ENCODE assay signal across 21 cellular contexts in the genomic region with DNA sequence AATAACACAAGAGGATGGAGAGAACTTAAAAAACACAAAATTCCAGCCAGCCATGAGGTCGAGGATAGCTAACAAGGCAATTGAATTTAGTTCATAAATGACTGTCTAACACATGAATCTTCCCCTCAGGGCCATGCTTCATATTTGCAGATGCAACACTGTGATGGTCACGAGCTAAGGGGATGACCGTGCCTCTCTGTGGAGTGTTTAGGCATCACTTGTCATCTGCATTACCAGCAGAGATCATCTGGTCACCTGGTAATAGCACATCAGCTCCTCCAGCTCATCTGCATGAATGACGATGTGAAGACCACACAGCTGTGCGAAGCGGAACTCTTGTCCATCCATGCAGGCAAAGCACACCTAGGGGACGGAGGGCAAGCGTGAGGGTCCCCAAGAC. TPM values are rescaled to one million over a fixed set of nuclear protein-coding genes. Genes with fewer than 3 reads are reported as not detected.
"Had no signal": no experiment of that assay in that cellular context is flagged by ENCODE, and none has a peak within 500 bp of the region (broad histone marks: within the 10 kb centered on the region; RNA-seq: fewer than 3 reads in every experiment).

No MANE protein-coding gene starts in this region.

- ATAC-seq: Panc1 had no signal

- H3K4me1 ChIP-seq: SJCRH30 had no signal

- H3K27me3 ChIP-seq: MG63, SJCRH30 had no signal

- H3K4me3 ChIP-seq: MG63, SJCRH30, SK-N-MC had no signal

- DNase-seq: Karpas-422, KG1, MG63, NCI-H1092, NCI-H1105 treated with DMSO at 0.1 percent for 48 hours, NCI-H1417 treated with DMSO at 0.1 percent for 48 hours, NCI-H146, NCI-H1694 treated with DMSO at 0.1 percent for 48 hours, NCI-H1930, NCI-H2081, NCI-H2107, NCI-H510A, NCI-H524 treated with DMSO at 0.1 percent for 48 hours, NCI-H69, NCI-H774, SHP77 treated with DMSO at 0.1 percent for 48 hours, SJCRH30 had no signal

- H3K9me3 ChIP-seq: MG63, SJCRH30 had no signal

- H3K36me3 ChIP-seq: MG63 had no signal

- H3K27ac ChIP-seq: RWPE1, SJCRH30, SK-N-MC had no signal

RNA-seq across cellular contexts. Expression of gene GSC2, which starts 49.4 kb away (rescaled TPM):
- total RNA-seq: HT-29, SJCRH30 had no signal
